In the genomic region with DNA sequence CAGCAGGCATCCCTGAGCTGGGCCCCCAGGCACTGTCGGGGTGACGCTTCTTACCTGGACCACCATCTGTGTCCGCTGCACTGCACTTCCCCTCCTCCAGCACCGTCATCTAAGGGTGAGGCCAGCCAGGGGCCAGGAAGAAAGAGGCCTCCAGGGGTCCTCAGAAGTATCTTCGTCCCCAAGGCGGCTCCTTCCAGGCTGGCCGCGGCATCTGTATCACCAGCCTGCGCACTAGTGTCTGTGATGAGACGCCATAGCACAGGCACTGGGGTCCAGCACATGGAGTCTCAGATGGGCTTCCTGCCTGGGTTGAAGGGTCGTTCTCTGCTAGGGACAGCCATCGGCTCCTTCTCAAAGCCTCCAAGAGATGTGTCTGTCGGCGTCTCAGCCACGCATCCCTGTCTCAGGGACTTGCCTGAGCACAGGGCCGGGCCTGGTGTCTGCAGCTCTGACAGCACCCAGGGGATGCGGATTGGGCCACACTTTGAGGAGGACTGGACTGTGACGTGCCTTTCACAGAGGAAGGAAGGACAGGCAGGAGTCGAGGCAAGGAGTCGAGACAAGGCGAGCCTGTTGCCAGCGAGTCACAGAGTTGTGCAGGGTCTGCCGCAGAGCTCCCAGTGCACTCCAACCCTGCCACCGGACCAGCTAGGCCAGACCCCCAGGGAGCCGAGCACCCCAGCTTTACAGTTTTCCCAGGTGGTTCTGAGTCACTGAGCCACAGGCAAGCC, we compare ENCODE assay signal across 24 cellular contexts.
DNase-seq lines count a peak whose midpoint lies in the region; ATAC-seq and TF ChIP-seq lines count a peak whose summit lies in the region.
"Had no signal": no experiment of that assay in that cellular context is flagged by ENCODE, and none has a peak within 500 bp of the region (broad histone marks: within the 10 kb centered on the region; RNA-seq: fewer than 3 reads in every experiment).

No MANE protein-coding gene starts in this region.

- ATAC-seq in upper lobe of left lung (ENCODE audit: low FRiP score in 2 of 2): no peak
- no peak for ATAC-seq in HG03439 (IDR thresholded peaks at IDR 0.05; ENCODE audit: unreplicated experiment)
- ATAC-seq: body of pancreas, gastroesophageal sphincter, pancreas had no signal

- H3K4me1 ChIP-seq in upper lobe of left lung: peaks cover 0 to 17% (median 9%) of the 10 kb centered on the region in 4 donors
- H3K4me1 ChIP-seq: pancreas had no signal

- TF ChIP-seq EP300 in upper lobe of left lung (IDR thresholded peaks at IDR 0.05): no peak

- no peaks in the 10 kb centered on the region for H3K36me3 ChIP-seq in upper lobe of left lung
- H3K36me3 ChIP-seq: gastroesophageal sphincter, pancreas, transverse colon, WERI-Rb-1 had no signal

- no peak overlapping the region for H3K27ac ChIP-seq in coronary artery
- no peak overlapping the region for H3K27ac ChIP-seq in upper lobe of left lung
- H3K27ac ChIP-seq: body of pancreas, gastroesophageal sphincter, hepatocyte, pancreas, transverse colon, WERI-Rb-1 had no signal

- H3K27me3 ChIP-seq in upper lobe of left lung: no peaks in the 10 kb centered on the region
- H3K27me3 ChIP-seq: body of pancreas, dorsolateral prefrontal cortex, gastroesophageal sphincter, hepatocyte, pancreas, transverse colon had no signal

- WGBS in upper lobe of left lung, 2 donors: 89 to 95% methylated on average over 10 to 23 of the region's 25 CpGs

- TF ChIP-seq CTCF in coronary artery (IDR thresholded peaks at IDR 0.05) (no peak), upper lobe of left lung (IDR thresholded peaks at IDR 0.05) (no peak)

- no peaks in the 10 kb centered on the region for H3K9me3 ChIP-seq in upper lobe of left lung
- H3K9me3 ChIP-seq: body of pancreas, gastroesophageal sphincter, pancreas, transverse colon had no signal

- H3K4me3 ChIP-seq in coronary artery: no peak overlapping the region
- no peak overlapping the region for H3K4me3 ChIP-seq in upper lobe of left lung
- H3K4me3 ChIP-seq: body of pancreas, dorsolateral prefrontal cortex, gastroesophageal sphincter, hepatocyte, pancreas, transverse colon had no signal

- TF ChIP-seq POLR2A in upper lobe of left lung (IDR thresholded peaks at IDR 0.05): no peak

- DNase-seq in activated CD8-positive, alpha-beta memory T cell treated with anti-CD3 and anti-CD28 coated beads, Interleukin-2, amount 50 U/mL, for 48 hours: peak; percentile 35
- no peak for DNase-seq in activated CD8-positive, alpha-beta memory T cell treated with anti-CD3 and anti-CD28 coated beads, Interleukin-2, amount 50 U/mL, for 4 hours
- peak; percentile 64 for DNase-seq in coronary artery (ENCODE audit: low spot score)
- peak; percentile 74 for DNase-seq in mesenteric fat pad (ENCODE audit: low spot score)
- peak; percentile 18 to 52 for DNase-seq in upper lobe of left lung
- no peak for DNase-seq in activated gamma-delta T cell treated with Interleukin-2 at 50 U/mL for 16 hours
- no peak for DNase-seq in OCI-M2 (lab: John Stamatoyannopoulos, UW; ENCODE audit: unreplicated experiment)
- DNase-seq: activated CD4-positive, alpha-beta T cell treated with anti-CD3 and anti-CD28 coated beads, Interleukin-2, amount 10 ng/mL, durations not matched to agents 24 days and 14 days; activated naive CD4-positive, alpha-beta T cell treated with anti-CD3 and anti-CD28 coated beads, Interleukin-2, amount 50 U/mL, for 16 hours; Calu3; DMS79 treated with DMSO at 0.1 percent for 48 hours; mammary epithelial cell; NCI-H1436 treated with DMSO at 0.1 percent for 48 hours; NCI-H226; SIG-M5; T1000; transverse colon; WERI-Rb-1 had no signal

Comparison
In these comparisons a context has a peak if more than half of its experiments do, and no peak if none do; other contexts are left out.
1. DNase-seq: peak in activated CD8-positive, alpha-beta memory T cell treated with anti-CD3 and anti-CD28 coated beads, Interleukin-2, amount 50 U/mL, for 48 hours (single experiment), coronary artery (single experiment), mesenteric fat pad (single experiment) and upper lobe of left lung (2 of 2); none in activated CD8-positive, alpha-beta memory T cell treated with anti-CD3 and anti-CD28 coated beads, Interleukin-2, amount 50 U/mL, for 4 hours (single experiment), activated gamma-delta T cell treated with Interleukin-2 at 50 U/mL for 16 hours (single experiment) and OCI-M2 (single experiment).